1 cellular context compared by ENCODE assay signal in genomic region chr3:24047513-24047912, GRCh38.
TF ChIP-seq lines count a peak whose summit lies in the region.

No MANE protein-coding gene starts in this region.

TF ChIP-seq in IMR-90, 13 proteins besides CTCF, POLR2A, EP300 and RAD21 (continued from another document):
- no peak for TF ChIP-seq CHD1 (IDR thresholded peaks at IDR 0.05; ENCODE audit: low read depth, low read length)
- TF ChIP-seq BHLHE40 (IDR thresholded peaks at IDR 0.05; ENCODE audit: low read depth, low read length), result no peak
- TF ChIP-seq FOS (IDR thresholded peaks at IDR 0.05; ENCODE audit: low read depth, low read length), result no peak
- no peak for TF ChIP-seq RFX5 (IDR thresholded peaks at IDR 0.05; ENCODE audit: low read depth, low read length)
- no peak for TF ChIP-seq NFE2L2 (IDR thresholded peaks at IDR 0.05; ENCODE audit: low read depth, low read length)
- TF ChIP-seq SMC3 (IDR thresholded peaks at IDR 0.05; ENCODE audit: low read depth, low read length), result no peak
- no peak for TF ChIP-seq MAFK (IDR thresholded peaks at IDR 0.05; ENCODE audit: low read depth, low read length)
- TF ChIP-seq CEBPB (IDR thresholded peaks at IDR 0.05; ENCODE audit: low read depth, low read length), result no peak
